In the genomic region with DNA sequence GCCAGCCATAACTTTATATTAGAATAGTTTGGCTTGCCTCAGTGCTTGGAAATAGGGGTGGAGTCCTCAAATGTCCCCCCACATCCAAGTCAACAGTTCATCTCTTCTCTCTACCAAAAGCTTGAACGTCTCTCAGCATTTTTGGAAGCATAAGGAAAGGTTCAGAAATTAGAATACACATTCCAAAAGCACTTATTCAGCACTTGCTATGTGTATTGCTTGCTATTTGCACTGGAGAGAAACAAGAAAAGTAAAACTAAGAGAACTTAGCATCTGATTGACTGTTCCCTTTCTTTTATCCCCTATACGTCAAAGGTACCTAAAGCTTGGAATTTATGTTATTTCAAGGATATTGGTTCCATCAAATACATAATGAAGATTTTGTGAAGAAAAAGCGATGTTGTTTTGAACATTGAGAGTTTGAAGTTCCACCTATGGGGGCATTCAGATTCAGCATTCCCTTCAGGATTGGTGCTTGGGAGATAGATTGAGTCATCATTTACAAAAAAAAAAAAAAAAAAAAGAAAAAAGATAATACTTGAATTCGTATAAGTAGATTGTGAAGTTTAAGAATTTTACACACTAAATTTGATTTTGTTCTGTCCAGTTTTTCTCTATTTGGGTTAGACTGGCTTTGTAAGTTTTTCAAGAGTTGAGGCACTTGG, we compare ENCODE assay signal across 8 cellular contexts. TPM values are rescaled to one million over a fixed set of nuclear protein-coding genes. Genes with fewer than 3 reads are reported as not detected.
DNase-seq lines count a peak whose midpoint lies in the region; ATAC-seq and TF ChIP-seq lines count a peak whose summit lies in the region.

No MANE protein-coding gene starts in this region.

- intact Hi-C loops in gastrocnemius medialis (cut with DNase I; ENCODE audit: low total_unique reads): loop anchor here (5.0 kb wide), 3 partner anchors 48 to 328 kb away; a partner anchor contains a TSS

- TF ChIP-seq CTCF in gastrocnemius medialis (IDR thresholded peaks at IDR 0.05 in 4 of 5, conservative IDR thresholded peaks at IDR 0.05 in 1 of 5): no peak

- peak overlapping the region; percentile 93 for H3K9ac ChIP-seq in SK-N-MC (ENCODE audit: insufficient read length)

- DNase-seq in SK-N-MC (ENCODE audit: low read depth, low spot score): no peak
- DNase-seq in fibroblast of peridontal ligament (ENCODE audit: extremely low read depth): peak; percentile 47
- DNase-seq in gastrocnemius medialis: no peak
- DNase-seq in NCI-H2029 (lab: John Stamatoyannopoulos, UW): no peak
- no peak for DNase-seq in NCI-H1436 treated with DMSO at 0.1 percent for 48 hours (lab: John Stamatoyannopoulos, UW)

- in situ Hi-C loops in gastrocnemius medialis (cut with MboI; ENCODE audit: low sequenced_read_pairs in 4 of 4): no loop called here

- H3K4me3 ChIP-seq in GM08714 (ENCODE audit: low read length): peak overlapping the region; percentile 94
- H3K4me3 ChIP-seq in SK-N-MC: peak overlapping the region; percentile 90
- peak overlapping the region; percentile 74 to 95 (median 86) for H3K4me3 ChIP-seq in gastrocnemius medialis

- no peak for ATAC-seq in gastrocnemius medialis
- no peak for ATAC-seq in HG02970 (IDR thresholded peaks at IDR 0.05; ENCODE audit: low FRiP score, unreplicated experiment)
- no peak for ATAC-seq in HG02884 (IDR thresholded peaks at IDR 0.05; ENCODE audit: unreplicated experiment)

- peaks cover 29 to 32% of the 10 kb centered on the region in 2 donors for H3K4me1 ChIP-seq in gastrocnemius medialis

- H3K27ac ChIP-seq in SK-N-MC (no peak overlapping the region), gastrocnemius medialis (peak overlapping the region; percentile 85 to 95 (median 93))

- H3K36me3 ChIP-seq in SK-N-MC (ENCODE audit: insufficient read depth, low read length) (peaks cover 37% of the 10 kb centered on the region), gastrocnemius medialis (peaks cover 0 to 35% of the 10 kb centered on the region in 2 donors)

- TF ChIP-seq POLR2A in gastrocnemius medialis (IDR thresholded peaks at IDR 0.05): no peak

- H3K9me3 ChIP-seq in SK-N-MC (ENCODE audit: low read depth, low read length) (no peaks in the 10 kb centered on the region), gastrocnemius medialis (no peaks in the 10 kb centered on the region)

- H3K27me3 ChIP-seq in gastrocnemius medialis: no peaks in the 10 kb centered on the region

RNA-seq across cellular contexts. Expression of a gene that starts 1.3 kb away (rescaled TPM):
- 10 to 100 TPM; 20.8 to 42.3 (median 25.6) TPM for total RNA-seq in gastrocnemius medialis

RNA-seq across cellular contexts. Expression of a gene that starts 12.8 kb away (rescaled TPM):
- total RNA-seq in gastrocnemius medialis: not detected

RNA-seq across cellular contexts. Expression of a gene that starts 49.5 kb away (rescaled TPM):
- 10 to 100 TPM in 2 of 4 donors, 1 to 10 TPM in 2; 8.2 to 12.7 (median 10.1) TPM for total RNA-seq in gastrocnemius medialis

RNA-seq across cellular contexts. Expression of a gene that starts 49.7 kb away (rescaled TPM):
- 1 to 10 TPM in 1 of 4 donors, under 1 TPM in 2, not detected in 1; 0.38 to 2.0 (median 0.44) TPM for total RNA-seq in gastrocnemius medialis

RNA-seq across cellular contexts. Expression of a gene that starts 54.2 kb away (rescaled TPM):
- not detected for total RNA-seq in gastrocnemius medialis
